In genomic region chr6:56169366-56169765, GRCh38 we compare ENCODE assay signal across 1 cellular context.
TF ChIP-seq lines count a peak whose summit lies in the region.

No MANE protein-coding gene starts in this region.

TF ChIP-seq in SK-N-SH treated with all-trans-retinoic acid at 6 μM for 48 hours, 23 proteins besides CTCF, POLR2A, EP300 and RAD21 (continued from another document):
- TF ChIP-seq PATZ1 (CRISPR knock-in tag; IDR thresholded peaks at IDR 0.05; ENCODE audit: borderline replicate concordance): no peak
